ENCODE assay signal across 1 cellular context in genomic region chr9:94655739-94656138, GRCh38.
TF ChIP-seq lines count a peak whose summit lies in the region.

No MANE protein-coding gene starts in this region.

TF ChIP-seq in GM23338, 12 proteins besides CTCF, POLR2A, EP300 and RAD21 (continued from another document):
- TF ChIP-seq, protein P1, sequence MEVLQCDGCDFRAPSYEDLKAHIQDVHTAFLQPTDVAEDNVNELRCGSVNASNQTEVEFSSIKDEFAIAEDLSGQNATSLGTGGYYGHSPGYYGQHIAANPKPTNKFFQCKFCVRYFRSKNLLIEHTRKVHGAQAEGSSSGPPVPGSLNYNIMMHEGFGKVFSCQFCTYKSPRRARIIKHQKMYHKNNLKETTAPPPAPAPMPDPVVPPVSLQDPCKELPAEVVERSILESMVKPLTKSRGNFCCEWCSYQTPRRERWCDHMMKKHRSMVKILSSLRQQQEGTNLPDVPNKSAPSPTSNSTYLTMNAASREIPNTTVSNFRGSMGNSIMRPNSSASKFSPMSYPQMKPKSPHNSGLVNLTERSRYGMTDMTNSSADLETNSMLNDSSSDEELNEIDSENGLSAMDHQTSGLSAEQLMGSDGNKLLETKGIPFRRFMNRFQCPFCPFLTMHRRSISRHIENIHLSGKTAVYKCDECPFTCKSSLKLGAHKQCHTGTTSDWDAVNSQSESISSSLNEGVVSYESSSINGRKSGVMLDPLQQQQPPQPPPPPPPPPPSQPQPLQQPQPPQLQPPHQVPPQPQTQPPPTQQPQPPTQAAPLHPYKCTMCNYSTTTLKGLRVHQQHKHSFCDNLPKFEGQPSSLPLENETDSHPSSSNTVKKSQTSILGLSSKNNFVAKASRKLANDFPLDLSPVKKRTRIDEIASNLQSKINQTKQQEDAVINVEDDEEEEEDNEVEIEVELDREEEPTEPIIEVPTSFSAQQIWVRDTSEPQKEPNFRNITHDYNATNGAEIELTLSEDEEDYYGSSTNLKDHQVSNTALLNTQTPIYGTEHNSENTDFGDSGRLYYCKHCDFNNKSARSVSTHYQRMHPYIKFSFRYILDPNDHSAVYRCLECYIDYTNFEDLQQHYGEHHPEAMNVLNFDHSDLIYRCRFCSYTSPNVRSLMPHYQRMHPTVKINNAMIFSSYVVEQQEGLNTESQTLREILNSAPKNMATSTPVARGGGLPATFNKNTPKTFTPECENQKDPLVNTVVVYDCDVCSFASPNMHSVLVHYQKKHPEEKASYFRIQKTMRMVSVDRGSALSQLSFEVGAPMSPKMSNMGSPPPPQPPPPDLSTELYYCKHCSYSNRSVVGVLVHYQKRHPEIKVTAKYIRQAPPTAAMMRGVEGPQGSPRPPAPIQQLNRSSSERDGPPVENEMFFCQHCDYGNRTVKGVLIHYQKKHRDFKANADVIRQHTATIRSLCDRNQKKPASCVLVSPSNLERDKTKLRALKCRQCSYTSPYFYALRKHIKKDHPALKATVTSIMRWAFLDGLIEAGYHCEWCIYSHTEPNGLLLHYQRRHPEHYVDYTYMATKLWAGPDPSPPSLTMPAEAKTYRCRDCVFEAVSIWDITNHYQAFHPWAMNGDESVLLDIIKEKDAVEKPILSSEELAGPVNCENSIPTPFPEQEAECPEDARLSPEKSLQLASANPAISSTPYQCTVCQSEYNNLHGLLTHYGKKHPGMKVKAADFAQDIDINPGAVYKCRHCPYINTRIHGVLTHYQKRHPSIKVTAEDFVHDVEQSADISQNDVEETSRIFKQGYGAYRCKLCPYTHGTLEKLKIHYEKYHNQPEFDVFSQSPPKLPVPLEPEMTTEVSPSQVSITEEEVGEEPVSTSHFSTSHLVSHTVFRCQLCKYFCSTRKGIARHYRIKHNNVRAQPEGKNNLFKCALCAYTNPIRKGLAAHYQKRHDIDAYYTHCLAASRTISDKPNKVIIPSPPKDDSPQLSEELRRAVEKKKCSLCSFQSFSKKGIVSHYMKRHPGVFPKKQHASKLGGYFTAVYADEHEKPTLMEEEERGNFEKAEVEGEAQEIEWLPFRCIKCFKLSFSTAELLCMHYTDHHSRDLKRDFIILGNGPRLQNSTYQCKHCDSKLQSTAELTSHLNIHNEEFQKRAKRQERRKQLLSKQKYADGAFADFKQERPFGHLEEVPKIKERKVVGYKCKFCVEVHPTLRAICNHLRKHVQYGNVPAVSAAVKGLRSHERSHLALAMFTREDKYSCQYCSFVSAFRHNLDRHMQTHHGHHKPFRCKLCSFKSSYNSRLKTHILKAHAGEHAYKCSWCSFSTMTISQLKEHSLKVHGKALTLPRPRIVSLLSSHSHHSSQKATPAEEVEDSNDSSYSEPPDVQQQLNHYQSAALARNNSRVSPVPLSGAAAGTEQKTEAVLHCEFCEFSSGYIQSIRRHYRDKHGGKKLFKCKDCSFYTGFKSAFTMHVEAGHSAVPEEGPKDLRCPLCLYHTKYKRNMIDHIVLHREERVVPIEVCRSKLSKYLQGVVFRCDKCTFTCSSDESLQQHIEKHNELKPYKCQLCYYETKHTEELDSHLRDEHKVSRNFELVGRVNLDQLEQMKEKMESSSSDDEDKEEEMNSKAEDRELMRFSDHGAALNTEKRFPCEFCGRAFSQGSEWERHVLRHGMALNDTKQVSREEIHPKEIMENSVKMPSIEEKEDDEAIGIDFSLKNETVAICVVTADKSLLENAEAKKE (CRISPR knock-in tag; IDR thresholded peaks at IDR 0.05), result no peak
- no peak for TF ChIP-seq ZNF114 (CRISPR knock-in tag; IDR thresholded peaks at IDR 0.05)
- no peak for TF ChIP-seq ETS1 (IDR thresholded peaks at IDR 0.05)
- no peak for TF ChIP-seq JUNB (IDR thresholded peaks at IDR 0.05; ENCODE audit: unreplicated experiment)
- no peak for TF ChIP-seq NANOG (IDR thresholded peaks at IDR 0.05; ENCODE audit: borderline replicate concordance)
- TF ChIP-seq EZH2 (IDR thresholded peaks at IDR 0.05; ENCODE audit: low read depth, unreplicated experiment), result no peak
- no peak for TF ChIP-seq POLR2AphosphoS5 (IDR thresholded peaks at IDR 0.05; ENCODE audit: low read depth)
- no peak for TF ChIP-seq EZH2phosphoT487 (IDR thresholded peaks at IDR 0.05; ENCODE audit: unreplicated experiment)
- TF ChIP-seq CREB1 (CRISPR knock-in tag; IDR thresholded peaks at IDR 0.05; ENCODE audit: low read depth), result no peak
TF ChIP-seq in GM23338: peak in this region for 0.
